ENCODE assay signal across 16 cellular contexts in genomic region chr15:100247228-100248225, GRCh38.
DNase-seq lines count a peak whose midpoint lies in the region; ATAC-seq and TF ChIP-seq lines count a peak whose summit lies in the region.
"Had no signal": no experiment of that assay in that cellular context is flagged by ENCODE, and none has a peak within 500 bp of the region (broad histone marks: within the 10 kb centered on the region; RNA-seq: fewer than 3 reads in every experiment).

No MANE protein-coding gene starts in this region.

- no peak overlapping the region for H2BK12ac ChIP-seq in neuronal stem cell (ENCODE audit: low read length)

- H3K4me1 ChIP-seq in RWPE2 (ENCODE audit: insufficient read depth, poor library complexity, severe bottlenecking) (no peaks in the 10 kb centered on the region), hepatocyte (ENCODE audit: insufficient read depth) (no peaks in the 10 kb centered on the region), neuronal stem cell (ENCODE audit: control insufficient read depth in 2 of 2, insufficient read depth in 1 of 2, low read depth in 1 of 2, low read length in 2 of 2) (peaks cover 0 to 5% of the 10 kb centered on the region in 2 donors), lower lobe of right lung (no peaks in the 10 kb centered on the region)
- H3K4me1 ChIP-seq: SJSA1 had no signal

- H2AK5ac ChIP-seq in neuronal stem cell (ENCODE audit: low read depth, low read length), result peak overlapping the region; percentile 0

- H3K27ac ChIP-seq in C4-2B, result peak overlapping the region; percentile 8; the same call in 1 of the 2 replicates
- no peak overlapping the region for H3K27ac ChIP-seq in RWPE2 (ENCODE audit: poor library complexity, severe bottlenecking)
- peak overlapping the region; percentile 17 for H3K27ac ChIP-seq in hepatocyte
- H3K27ac ChIP-seq in neuronal stem cell (replicated peaks; ENCODE audit: low read length), result no peak overlapping the region
- no peak overlapping the region for H3K27ac ChIP-seq in lower lobe of right lung
- H3K27ac ChIP-seq: KMS-11, SJSA1 had no signal

- no peak overlapping the region for H4K8ac ChIP-seq in neuronal stem cell (ENCODE audit: low read depth, low read length)

- H2AFZ ChIP-seq in hepatocyte (no peak overlapping the region), neuronal stem cell (ENCODE audit: low read length) (no peak overlapping the region)

- H4K91ac ChIP-seq in neuronal stem cell (ENCODE audit: low read depth, low read length, poor library complexity), result no peak overlapping the region

- H3K4me2 ChIP-seq in hepatocyte (no peak overlapping the region), neuronal stem cell (ENCODE audit: insufficient read depth, low read length, poor library complexity, severe bottlenecking) (no peak overlapping the region)
- H3K4me2 ChIP-seq: KMS-11 had no signal

- no peak overlapping the region for H3K18ac ChIP-seq in neuronal stem cell (ENCODE audit: low read length)

- H3K27me3 ChIP-seq in RWPE2 (ENCODE audit: insufficient read depth, poor library complexity, severe bottlenecking) (no peaks in the 10 kb centered on the region), hepatocyte (no peaks in the 10 kb centered on the region), neuronal stem cell (ENCODE audit: control insufficient read depth in 3 of 3, insufficient read depth in 3 of 3, low read depth in 1 of 3, low read length in 3 of 3) (no peaks in the 10 kb centered on the region), lower lobe of right lung (ENCODE audit: low read depth) (no peaks in the 10 kb centered on the region)
- H3K27me3 ChIP-seq: SJSA1 had no signal

- no peaks in the 10 kb centered on the region for H3K9me3 ChIP-seq in RWPE2 (ENCODE audit: severe bottlenecking)
- H3K9me3 ChIP-seq in hepatocyte (ENCODE audit: low read depth), result no peaks in the 10 kb centered on the region
- H3K9me3 ChIP-seq in neuronal stem cell (replicated peaks in 1 of 2; ENCODE audit: control insufficient read depth in 2 of 2, insufficient read depth in 1 of 2, low read depth in 1 of 2, low read length in 2 of 2), result no peaks in the 10 kb centered on the region
- no peaks in the 10 kb centered on the region for H3K9me3 ChIP-seq in lower lobe of right lung
- H3K9me3 ChIP-seq: SJSA1 had no signal

- no peaks in the 10 kb centered on the region for H3K36me3 ChIP-seq in RWPE2 (ENCODE audit: low read depth)
- no peaks in the 10 kb centered on the region for H3K36me3 ChIP-seq in hepatocyte (replicated peaks; ENCODE audit: insufficient read depth, low read depth)
- no peaks in the 10 kb centered on the region for H3K36me3 ChIP-seq in neuronal stem cell (replicated peaks in 1 of 2; ENCODE audit: control insufficient read depth in 2 of 2, insufficient read depth in 2 of 2, low read length in 2 of 2)
- H3K36me3 ChIP-seq in lower lobe of right lung, result no peaks in the 10 kb centered on the region
- H3K36me3 ChIP-seq: SJSA1 had no signal

- peak overlapping the region; percentile 23 for H2BK15ac ChIP-seq in neuronal stem cell (ENCODE audit: low read length)

- intact Hi-C loops in lower lobe of right lung (cut with DNase I), result no loop called here

- H2BK120ac ChIP-seq in neuronal stem cell (ENCODE audit: low read depth, low read length), result no peak overlapping the region

- no peak overlapping the region for H3K4ac ChIP-seq in neuronal stem cell (ENCODE audit: low read length)

- 86% methylated on average over 21 of the region's 21 CpGs for WGBS in hepatocyte (ENCODE audit: low lambda C conversion rate, missing lambda C conversion rate)
- WGBS in neuronal stem cell (ENCODE audit: extremely low coverage in 2 of 2, insufficient read length in 2 of 2, insufficient replicate concordance in 1 of 2), 2 donors, result no CpG with 5 or more reads among the region's 21 CpGs

- H3K4me3 ChIP-seq in RWPE2 (ENCODE audit: severe bottlenecking) (no peak overlapping the region), hepatocyte (no peak overlapping the region), neuronal stem cell (ENCODE audit: low read length in 2 of 2) (peak overlapping the region in 1 of 2 donors; percentile 26), lower lobe of right lung (no peak overlapping the region)
- H3K4me3 ChIP-seq: SJSA1 had no signal

- no peak overlapping the region for H3K14ac ChIP-seq in neuronal stem cell (ENCODE audit: low read length)

- no peaks in the 10 kb centered on the region for H4K20me1 ChIP-seq in hepatocyte (ENCODE audit: insufficient read depth, poor library complexity, severe bottlenecking)

- H3K23ac ChIP-seq in neuronal stem cell (ENCODE audit: low read depth, low read length, poor library complexity), result no peak overlapping the region

- H3K9ac ChIP-seq in neuronal stem cell (ENCODE audit: low read depth, low read length, poor library complexity), result no peak overlapping the region
- H3K9ac ChIP-seq: KMS-11 had no signal

- no peaks in the 10 kb centered on the region for H3K79me2 ChIP-seq in hepatocyte

- H3K9me2 ChIP-seq in hepatocyte (replicated peaks; ENCODE audit: insufficient read depth), result no peaks in the 10 kb centered on the region

- no peak overlapping the region for H2BK5ac ChIP-seq in neuronal stem cell (ENCODE audit: low read length)

- DNase-seq in RWPE2 (ENCODE audit: low spot score) (peak; percentile 46), hepatocyte (ENCODE audit: low spot score) (no peak), neuronal stem cell (ENCODE audit: low spot score) (no peak), A172 (ENCODE audit: low spot score) (no peak), lower lobe of right lung (no peak), COLO829 (ENCODE audit: low spot score) (no peak)
- DNase-seq in activated naive CD4-positive, alpha-beta T cell treated with anti-CD3 and anti-CD28 coated beads, Interleukin-2, amount 50 U/mL, for 16 hours, result no peak
- DNase-seq: Calu3, MM.1S, NCI-H1105, NCI-H1694 treated with DMSO at 0.1 percent for 48 hours, NCI-H446 treated with DMSO at 0.1 percent for 48 hours, NCI-H748 treated with DMSO at 0.1 percent for 48 hours had no signal

- no peak for ATAC-seq in RWPE2 (ENCODE audit: low read depth)
- no peak for ATAC-seq in lower lobe of right lung

- H3K79me1 ChIP-seq in neuronal stem cell (ENCODE audit: low read depth, low read length), result no peaks in the 10 kb centered on the region

- no peak for TF ChIP-seq CTCF in C4-2B (conservative IDR thresholded peaks at IDR 0.05)
- TF ChIP-seq CTCF in RWPE2 (IDR thresholded peaks at IDR 0.05; ENCODE audit: poor library complexity, severe bottlenecking), result no peak
- no peak for TF ChIP-seq CTCF in hepatocyte (IDR thresholded peaks at IDR 0.05; ENCODE audit: poor library complexity)
- no peak for TF ChIP-seq CTCF in lower lobe of right lung (IDR thresholded peaks at IDR 0.05)

Comparison
In these comparisons a context has a peak if more than half of its experiments do, and no peak if none do; other contexts are left out.
1. H3K27ac ChIP-seq: peak in C4-2B (single experiment) and hepatocyte (single experiment); none in RWPE2 (single experiment), neuronal stem cell (single experiment) and lower lobe of right lung (single experiment).